Comparison of ENCODE assay signal across 9 cellular contexts in genomic region chr4:25860586-25861421, GRCh38. TPM values are rescaled to one million over a fixed set of nuclear protein-coding genes. Genes with fewer than 3 reads are reported as not detected.
DNase-seq lines count a peak whose midpoint lies in the region; ATAC-seq and TF ChIP-seq lines count a peak whose summit lies in the region.
"Had no signal": no experiment of that assay in that cellular context is flagged by ENCODE, and none has a peak within 500 bp of the region (broad histone marks: within the 10 kb centered on the region; RNA-seq: fewer than 3 reads in every experiment).

No MANE protein-coding gene starts in this region.

- H3K4me3 ChIP-seq in LNCaP clone FGC (ENCODE audit: low read depth, low read length), result peak overlapping the region; percentile 75

- no peaks in the 10 kb centered on the region for H3K9me3 Mint-ChIP-seq in natural killer cell treated with Interleukin-12 subunit alpha and Interleukin-12 subunit beta and Interleukin-15 and Interleukin-18, amount 100 ng/mL, for 72 hours

- DNase-seq in LNCaP clone FGC (ENCODE audit: low read depth), result no peak
- peak; percentile 90 for DNase-seq in amniotic epithelial cell (ENCODE audit: low read depth)
- no peak for DNase-seq in natural killer cell treated with Interleukin-12 subunit alpha and Interleukin-12 subunit beta and Interleukin-15 and Interleukin-18, amount 100 ng/mL, for 72 hours (ENCODE audit: low spot score)
- DNase-seq in NCI-H774 (lab: John Stamatoyannopoulos, UW), result no peak
- no peak for DNase-seq in HUDEP-2 (lab: John Stamatoyannopoulos, UW; ENCODE audit: unreplicated experiment in 76 of 76)
- DNase-seq in SW 1271 (lab: John Stamatoyannopoulos, UW), result no peak
- DNase-seq: right cardiac atrium had no signal

- H3K4me3 Mint-ChIP-seq in natural killer cell treated with Interleukin-12 subunit alpha and Interleukin-12 subunit beta and Interleukin-15 and Interleukin-18, amount 100 ng/mL, for 72 hours, result peak overlapping the region; percentile 98

- peaks cover 7% of the 10 kb centered on the region for H3K36me3 Mint-ChIP-seq in natural killer cell treated with Interleukin-12 subunit alpha and Interleukin-12 subunit beta and Interleukin-15 and Interleukin-18, amount 100 ng/mL, for 72 hours

- TF ChIP-seq CTCF in LNCaP clone FGC (IDR thresholded peaks at IDR 0.05; ENCODE audit: control insufficient read depth, extremely low read depth, insufficient read depth), result no peak

- no peaks in the 10 kb centered on the region for H3K27me3 Mint-ChIP-seq in natural killer cell treated with Interleukin-12 subunit alpha and Interleukin-12 subunit beta and Interleukin-15 and Interleukin-18, amount 100 ng/mL, for 72 hours

- ATAC-seq in GM18498 (IDR thresholded peaks at IDR 0.05; ENCODE audit: unreplicated experiment) (peak; percentile 24), HG03196 (IDR thresholded peaks at IDR 0.05; ENCODE audit: unreplicated experiment) (no peak)
- peak in 1 of 2 donors; percentile 8 for ATAC-seq in natural killer cell treated with Interleukin-12 subunit alpha and Interleukin-12 subunit beta and Interleukin-15 and Interleukin-18, amount 100 ng/mL, for 72 hours
- ATAC-seq: right cardiac atrium had no signal

- peaks cover 34 to 54% of the 10 kb centered on the region in 2 donors for H3K4me1 Mint-ChIP-seq in natural killer cell treated with Interleukin-12 subunit alpha and Interleukin-12 subunit beta and Interleukin-15 and Interleukin-18, amount 100 ng/mL, for 72 hours (ENCODE audit: low read depth in 2 of 2)

- H3K27ac Mint-ChIP-seq in natural killer cell treated with Interleukin-12 subunit alpha and Interleukin-12 subunit beta and Interleukin-15 and Interleukin-18, amount 100 ng/mL, for 72 hours, result peak overlapping the region; percentile 98 to 99

RNA-seq across cellular contexts. Expression of gene SEL1L3, which starts 2.0 kb away (rescaled TPM):
- total RNA-seq in natural killer cell treated with Interleukin-12 subunit alpha and Interleukin-12 subunit beta and Interleukin-15 and Interleukin-18, amount 100 ng/mL, for 72 hours, result 10 to 100 TPM; 35.0 to 54.4 TPM

RNA-seq across cellular contexts. Expression of gene SMIM20, which starts 53.2 kb away (rescaled TPM):
- 10 to 100 TPM; 12.1 to 19.0 TPM for total RNA-seq in natural killer cell treated with Interleukin-12 subunit alpha and Interleukin-12 subunit beta and Interleukin-15 and Interleukin-18, amount 100 ng/mL, for 72 hours
